ENCODE assay signal across 17 cellular contexts in the genomic region with DNA sequence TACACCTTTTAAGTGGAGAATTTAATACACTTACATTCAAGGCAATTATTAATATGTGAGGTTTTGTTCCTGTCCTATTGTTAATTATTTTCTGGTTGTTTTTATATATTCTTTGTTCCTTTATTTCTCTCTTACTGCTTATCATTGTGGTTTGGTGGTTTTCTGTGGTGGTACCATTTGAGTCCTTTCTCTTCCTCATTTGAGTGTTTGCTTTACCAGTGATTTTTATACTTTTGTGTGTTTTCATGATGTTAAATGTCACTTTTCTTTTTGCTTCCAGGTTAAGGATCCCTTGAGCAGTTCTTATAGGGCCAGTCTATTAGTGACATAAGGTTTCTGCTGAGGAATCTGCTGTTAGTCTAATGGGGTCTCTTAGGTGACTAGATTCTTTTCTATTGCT.
DNase-seq lines count a peak whose midpoint lies in the region; ATAC-seq and TF ChIP-seq lines count a peak whose summit lies in the region.
"Had no signal": no experiment of that assay in that cellular context is flagged by ENCODE, and none has a peak within 500 bp of the region (broad histone marks: within the 10 kb centered on the region; RNA-seq: fewer than 3 reads in every experiment).

No MANE protein-coding gene starts in this region.

- H3K27ac Mint-ChIP-seq in CD14-positive monocyte: peak overlapping the region in 5 of 7 donors; percentile 0 to 73 (median 14)
- H3K27ac Mint-ChIP-seq: GM23338; progenitor cell of endocrine pancreas; T-helper 1 cell treated with Interleukin-12 subunit alpha and Interleukin-12 subunit beta and Interleukin-4 antibody, amounts not matched to agents 30 μg/mL and 1 μg/mL, for 36 hours had no signal

- no peak for TF ChIP-seq CTCF in CD14-positive monocyte (IDR thresholded peaks at IDR 0.05)

- intact Hi-C loops in CD14-positive monocyte (cut with micrococcal nuclease): no loop called here

- H3K27me3 Mint-ChIP-seq in CD14-positive monocyte (ENCODE audit: low read depth in 3 of 3): peaks cover 64 to 86% (median 75%) of the 10 kb centered on the region in 3 donors

- peaks cover 90 to 94% of the 10 kb centered on the region in 2 donors for H3K36me3 Mint-ChIP-seq in CD14-positive monocyte

- H3K9me3 Mint-ChIP-seq in CD14-positive monocyte: peaks cover 14 to 47% (median 34%) of the 10 kb centered on the region in 7 donors

- peaks cover 18% of the 10 kb centered on the region for H3K4me1 Mint-ChIP-seq in CD14-positive monocyte
- H3K4me1 Mint-ChIP-seq: GM23338 had no signal

- H3K4me3 Mint-ChIP-seq in CD14-positive monocyte: peak overlapping the region in 1 of 2 donors; percentile 68
- H3K4me3 Mint-ChIP-seq: GM23338; T-helper 1 cell treated with Interleukin-12 subunit alpha and Interleukin-12 subunit beta and Interleukin-4 antibody, amounts not matched to agents 30 μg/mL and 1 μg/mL, for 36 hours had no signal

- ATAC-seq in GM19395 (IDR thresholded peaks at IDR 0.05; ENCODE audit: unreplicated experiment) (peak; percentile 82), HG03095 (IDR thresholded peaks at IDR 0.05; ENCODE audit: unreplicated experiment) (peak; percentile 51), HG02798 (IDR thresholded peaks at IDR 0.05; ENCODE audit: poor library complexity, unreplicated experiment) (no peak), SK-N-SH treated with all-trans-retinoic acid at 6 μM for 48 hours (no peak)
- ATAC-seq: gastrocnemius medialis, GM23338, mucosa of descending colon, PC-3 had no signal

- no peak for DNase-seq in CD14-positive monocyte (ENCODE audit: low spot score)
- peak; percentile 86 for DNase-seq in NOMO-1 treated with DMSO at 0.1 percent for 48 hours (lab: John Stamatoyannopoulos, UW; ENCODE audit: unreplicated experiment)
- DNase-seq in HK-2 (ENCODE audit: unreplicated experiment): no peak
- no peak for DNase-seq in AG08396 (ENCODE audit: low spot score)
- DNase-seq: ACHN; activated CD4-positive, alpha-beta T cell treated with anti-CD3 and anti-CD28 coated beads, Interleukin-2, amount 50 U/mL, for 4 hours; activated gamma-delta T cell; gastrocnemius medialis; mucosa of descending colon; PC-3 had no signal

TF ChIP-seq in SK-N-SH treated with all-trans-retinoic acid at 6 μM for 48 hours, 23 proteins besides CTCF, POLR2A, EP300 and RAD21:
- TF ChIP-seq, protein P1, sequence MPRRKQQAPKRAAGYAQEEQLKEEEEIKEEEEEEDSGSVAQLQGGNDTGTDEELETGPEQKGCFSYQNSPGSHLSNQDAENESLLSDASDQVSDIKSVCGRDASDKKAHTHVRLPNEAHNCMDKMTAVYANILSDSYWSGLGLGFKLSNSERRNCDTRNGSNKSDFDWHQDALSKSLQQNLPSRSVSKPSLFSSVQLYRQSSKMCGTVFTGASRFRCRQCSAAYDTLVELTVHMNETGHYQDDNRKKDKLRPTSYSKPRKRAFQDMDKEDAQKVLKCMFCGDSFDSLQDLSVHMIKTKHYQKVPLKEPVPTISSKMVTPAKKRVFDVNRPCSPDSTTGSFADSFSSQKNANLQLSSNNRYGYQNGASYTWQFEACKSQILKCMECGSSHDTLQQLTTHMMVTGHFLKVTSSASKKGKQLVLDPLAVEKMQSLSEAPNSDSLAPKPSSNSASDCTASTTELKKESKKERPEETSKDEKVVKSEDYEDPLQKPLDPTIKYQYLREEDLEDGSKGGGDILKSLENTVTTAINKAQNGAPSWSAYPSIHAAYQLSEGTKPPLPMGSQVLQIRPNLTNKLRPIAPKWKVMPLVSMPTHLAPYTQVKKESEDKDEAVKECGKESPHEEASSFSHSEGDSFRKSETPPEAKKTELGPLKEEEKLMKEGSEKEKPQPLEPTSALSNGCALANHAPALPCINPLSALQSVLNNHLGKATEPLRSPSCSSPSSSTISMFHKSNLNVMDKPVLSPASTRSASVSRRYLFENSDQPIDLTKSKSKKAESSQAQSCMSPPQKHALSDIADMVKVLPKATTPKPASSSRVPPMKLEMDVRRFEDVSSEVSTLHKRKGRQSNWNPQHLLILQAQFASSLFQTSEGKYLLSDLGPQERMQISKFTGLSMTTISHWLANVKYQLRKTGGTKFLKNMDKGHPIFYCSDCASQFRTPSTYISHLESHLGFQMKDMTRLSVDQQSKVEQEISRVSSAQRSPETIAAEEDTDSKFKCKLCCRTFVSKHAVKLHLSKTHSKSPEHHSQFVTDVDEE (CRISPR knock-in tag; IDR thresholded peaks at IDR 0.05): no peak
- no peak for TF ChIP-seq ISL1 (CRISPR knock-in tag; IDR thresholded peaks at IDR 0.05)
- TF ChIP-seq RARB (CRISPR knock-in tag; IDR thresholded peaks at IDR 0.05): no peak
- no peak for TF ChIP-seq SNAI2 (CRISPR knock-in tag; IDR thresholded peaks at IDR 0.05)
- no peak for TF ChIP-seq ZFP3 (CRISPR knock-in tag; IDR thresholded peaks at IDR 0.05)
- TF ChIP-seq, protein P2, sequence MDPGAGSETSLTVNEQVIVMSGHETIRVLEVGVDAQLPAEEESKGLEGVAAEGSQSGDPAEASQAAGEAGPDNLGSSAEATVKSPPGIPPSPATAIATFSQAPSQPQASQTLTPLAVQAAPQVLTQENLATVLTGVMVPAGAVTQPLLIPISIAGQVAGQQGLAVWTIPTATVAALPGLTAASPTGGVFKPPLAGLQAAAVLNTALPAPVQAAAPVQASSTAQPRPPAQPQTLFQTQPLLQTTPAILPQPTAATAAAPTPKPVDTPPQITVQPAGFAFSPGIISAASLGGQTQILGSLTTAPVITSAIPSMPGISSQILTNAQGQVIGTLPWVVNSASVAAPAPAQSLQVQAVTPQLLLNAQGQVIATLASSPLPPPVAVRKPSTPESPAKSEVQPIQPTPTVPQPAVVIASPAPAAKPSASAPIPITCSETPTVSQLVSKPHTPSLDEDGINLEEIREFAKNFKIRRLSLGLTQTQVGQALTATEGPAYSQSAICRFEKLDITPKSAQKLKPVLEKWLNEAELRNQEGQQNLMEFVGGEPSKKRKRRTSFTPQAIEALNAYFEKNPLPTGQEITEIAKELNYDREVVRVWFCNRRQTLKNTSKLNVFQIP (CRISPR knock-in tag; IDR thresholded peaks at IDR 0.05; ENCODE audit: borderline replicate concordance, low read depth): no peak
- no peak for TF ChIP-seq ARNTL (CRISPR knock-in tag; IDR thresholded peaks at IDR 0.05; ENCODE audit: borderline replicate concordance, low read depth)
- TF ChIP-seq ZNF8 (CRISPR knock-in tag; IDR thresholded peaks at IDR 0.05): no peak
- no peak for TF ChIP-seq PPARA (CRISPR knock-in tag; IDR thresholded peaks at IDR 0.05; ENCODE audit: borderline replicate concordance)
- TF ChIP-seq, protein P3, sequence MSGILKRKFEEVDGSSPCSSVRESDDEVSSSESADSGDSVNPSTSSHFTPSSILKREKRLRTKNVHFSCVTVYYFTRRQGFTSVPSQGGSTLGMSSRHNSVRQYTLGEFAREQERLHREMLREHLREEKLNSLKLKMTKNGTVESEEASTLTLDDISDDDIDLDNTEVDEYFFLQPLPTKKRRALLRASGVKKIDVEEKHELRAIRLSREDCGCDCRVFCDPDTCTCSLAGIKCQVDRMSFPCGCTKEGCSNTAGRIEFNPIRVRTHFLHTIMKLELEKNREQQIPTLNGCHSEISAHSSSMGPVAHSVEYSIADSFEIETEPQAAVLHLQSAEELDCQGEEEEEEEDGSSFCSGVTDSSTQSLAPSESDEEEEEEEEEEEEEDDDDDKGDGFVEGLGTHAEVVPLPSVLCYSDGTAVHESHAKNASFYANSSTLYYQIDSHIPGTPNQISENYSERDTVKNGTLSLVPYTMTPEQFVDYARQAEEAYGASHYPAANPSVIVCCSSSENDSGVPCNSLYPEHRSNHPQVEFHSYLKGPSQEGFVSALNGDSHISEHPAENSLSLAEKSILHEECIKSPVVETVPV (CRISPR knock-in tag; IDR thresholded peaks at IDR 0.05): no peak
- no peak for TF ChIP-seq TOX (CRISPR knock-in tag; IDR thresholded peaks at IDR 0.05; ENCODE audit: borderline replicate concordance)
- no peak for TF ChIP-seq ZNF70 (CRISPR knock-in tag; IDR thresholded peaks at IDR 0.05)
- TF ChIP-seq OSR1 (CRISPR knock-in tag; IDR thresholded peaks at IDR 0.05): no peak

Comparison
In these comparisons a context has a peak if more than half of its experiments do, and no peak if none do; other contexts are left out.
1. ATAC-seq: peak in GM19395 (single experiment) and HG03095 (single experiment); none in HG02798 (single experiment) and SK-N-SH treated with all-trans-retinoic acid at 6 μM for 48 hours (single experiment).